In genomic region chr6:124090491-124090890, GRCh38 we compare ENCODE assay signal across 30 cellular contexts.
"Had no signal": no experiment of that assay in that cellular context is flagged by ENCODE, and none has a peak within 500 bp of the region (broad histone marks: within the 10 kb centered on the region; RNA-seq: fewer than 3 reads in every experiment).

No MANE protein-coding gene starts in this region.

- FAIRE-seq: endothelial cell of umbilical vein, islet of Langerhans had no signal

- H3K27ac ChIP-seq: esophagus squamous epithelium, heart right ventricle, left ventricle myocardium inferior, lower lobe of right lung, ovary, psoas muscle, sigmoid colon, stomach, thyroid gland, vagina had no signal

- H3K9me3 Mint-ChIP-seq: dendritic cell treated with granulocyte-macrophage colony-stimulating factor and Interleukin-4, amounts not matched to agents 40 ng/mL and 50 ng/mL, for 4 days had no signal

- H3K4me3 Mint-ChIP-seq: dendritic cell treated with granulocyte-macrophage colony-stimulating factor and Interleukin-4, amounts not matched to agents 40 ng/mL and 50 ng/mL, for 4 days; memory B cell; natural killer cell; stimulated activated effector memory CD8-positive, alpha-beta T cell treated with anti-CD3 and anti-CD28 coated beads, Interleukin-12 subunit alpha, Interleukin-12 subunit beta, amount 100 ng/mL, for 72 hours had no signal

- H3K4me3 ChIP-seq: esophagus squamous epithelium, heart right ventricle, left ventricle myocardium inferior, lower lobe of right lung, ovary, psoas muscle, sigmoid colon, stomach, thyroid gland, vagina had no signal

- H3K9me3 ChIP-seq: esophagus squamous epithelium, heart right ventricle, left ventricle myocardium inferior, lower lobe of right lung, ovary, psoas muscle, sigmoid colon, stomach, thyroid gland, vagina had no signal

- H3K27ac Mint-ChIP-seq: dendritic cell treated with granulocyte-macrophage colony-stimulating factor and Interleukin-4, amounts not matched to agents 40 ng/mL and 50 ng/mL, for 4 days; memory B cell; natural killer cell; stimulated activated effector memory CD8-positive, alpha-beta T cell treated with anti-CD3 and anti-CD28 coated beads, Interleukin-12 subunit alpha, Interleukin-12 subunit beta, amount 100 ng/mL, for 72 hours had no signal

- H3K4me1 ChIP-seq: esophagus squamous epithelium, heart right ventricle, left ventricle myocardium inferior, lower lobe of right lung, sigmoid colon, stomach, thyroid gland, vagina had no signal

- H3K27me3 Mint-ChIP-seq: dendritic cell treated with granulocyte-macrophage colony-stimulating factor and Interleukin-4, amounts not matched to agents 40 ng/mL and 50 ng/mL, for 4 days; memory B cell had no signal

- H3K36me3 Mint-ChIP-seq: memory B cell; natural killer cell; stimulated activated effector memory CD8-positive, alpha-beta T cell treated with anti-CD3 and anti-CD28 coated beads, Interleukin-12 subunit alpha, Interleukin-12 subunit beta, amount 100 ng/mL, for 72 hours had no signal

- DNase-seq: effector CD8-positive, alpha-beta T cell; erythroblast; esophagus squamous epithelium; foreskin melanocyte; glutamatergic neuron; heart right ventricle; hippocampal formation; kidney glomerular epithelial cell; left colon; left ventricle myocardium inferior; lower lobe of right lung; natural killer cell; occipital lobe; ovary; posterior cingulate gyrus; psoas muscle; right cardiac atrium; sigmoid colon; stimulated activated CD4-positive, alpha-beta T cell treated with anti-CD3 and anti-CD28 coated beads, Interleukin-2, amount 100 ng/mL, for 24 hours; stimulated activated CD4-positive, alpha-beta T cell treated with anti-CD3 and anti-CD28 coated beads, Interleukin-4, amount 100 ng/mL, for 24 hours; stimulated activated naive CD4-positive, alpha-beta T cell treated with Interleukin-2 at 50 U/mL for 16 hours; stomach; thyroid gland; trophoblast cell had no signal

- H3K4me1 Mint-ChIP-seq: memory B cell; natural killer cell; stimulated activated effector memory CD8-positive, alpha-beta T cell treated with anti-CD3 and anti-CD28 coated beads, Interleukin-12 subunit alpha, Interleukin-12 subunit beta, amount 100 ng/mL, for 72 hours had no signal

- H3K27me3 ChIP-seq: esophagus squamous epithelium, heart right ventricle, ovary, sigmoid colon, stomach, thyroid gland, vagina had no signal

- H3K36me3 ChIP-seq: esophagus squamous epithelium, heart right ventricle, left ventricle myocardium inferior, lower lobe of right lung, ovary, sigmoid colon, stomach, thyroid gland, vagina had no signal
